ENCODE assay signal across 23 cellular contexts in genomic region chr7:148466120-148466519, GRCh38.
DNase-seq lines count a peak whose midpoint lies in the region; ATAC-seq and TF ChIP-seq lines count a peak whose summit lies in the region.
"Had no signal": no experiment of that assay in that cellular context is flagged by ENCODE, and none has a peak within 500 bp of the region (broad histone marks: within the 10 kb centered on the region; RNA-seq: fewer than 3 reads in every experiment).

No MANE protein-coding gene starts in this region.

- H4K20me1 ChIP-seq in GM23338 (replicated peaks; ENCODE audit: insufficient read depth): no peaks in the 10 kb centered on the region
- H4K20me1 ChIP-seq: BLaER1 had no signal

- intact Hi-C loops in cardiac septum (cut with DNase I): no loop called here
- intact Hi-C loops in left ventricle myocardium inferior (cut with micrococcal nuclease): no loop called here

- H3K27me3 ChIP-seq in left ventricle myocardium inferior (ENCODE audit: low read depth) (peaks cover 17% of the 10 kb centered on the region), GM23338 (ENCODE audit: insufficient read depth) (no peaks in the 10 kb centered on the region)
- H3K27me3 ChIP-seq: BE2C, BLaER1 had no signal

- no peaks in the 10 kb centered on the region for H3K4me1 ChIP-seq in left ventricle myocardium inferior
- H3K4me1 ChIP-seq in GM23338 (ENCODE audit: insufficient read depth): no peaks in the 10 kb centered on the region
- no peaks in the 10 kb centered on the region for H3K4me1 ChIP-seq in HEK293 (ENCODE audit: control insufficient read depth, insufficient read depth, low read length)
- H3K4me1 ChIP-seq: BE2C, BLaER1 had no signal

- TF ChIP-seq CTCF in left ventricle myocardium inferior (IDR thresholded peaks at IDR 0.05; ENCODE audit: borderline replicate concordance) (no peak), GM23338 (conservative IDR thresholded peaks at IDR 0.05; ENCODE audit: low read depth in 2 of 2) (no peak), HEK293 (tag by site-specific recombination; IDR thresholded peaks at IDR 0.05) (no peak)

- no peak for ATAC-seq in GM23338
- ATAC-seq in activated T-cell treated with anti-CD3 and anti-CD28 coated beads, Interleukin-2, amount 50 U/mL, for 4 hours: no peak
- ATAC-seq: GM12878 had no signal

- no peak overlapping the region for H3K27ac ChIP-seq in left ventricle myocardium inferior (replicated peaks)
- no peak overlapping the region for H3K27ac ChIP-seq in GM23338 (ENCODE audit: low read depth)
- no peak overlapping the region for H3K27ac ChIP-seq in HEK293 (ENCODE audit: extremely low read depth, low read depth, low read length)
- H3K27ac ChIP-seq: BLaER1 had no signal

- 0 out of 2 replicates have a peak, but pooled peaks cover 5% of the 10 kb centered on the region for H3F3A ChIP-seq in GM23338 (replicated peaks; ENCODE audit: low read depth)

- H3K4me3 Mint-ChIP-seq in GM23338: no peak overlapping the region
- no peak overlapping the region for H3K4me3 Mint-ChIP-seq in activated T-cell treated with anti-CD3 and anti-CD28 coated beads, Interleukin-2, amount 50 U/mL, for 4 hours
- H3K4me3 Mint-ChIP-seq: CD14-positive monocyte; CD4-positive, alpha-beta memory T cell; CD4-positive, CD25-positive, alpha-beta regulatory T cell; CD8-positive, alpha-beta memory T cell had no signal

- peak; percentile 5 for DNase-seq in cardiac septum (ENCODE audit: low spot score)
- no peak for DNase-seq in left ventricle myocardium inferior
- DNase-seq in GM23338 (ENCODE audit: low spot score): no peak
- DNase-seq in NCI-H128 (lab: John Stamatoyannopoulos, UW; ENCODE audit: unreplicated experiment): no peak
- DNase-seq in activated T-cell treated with anti-CD3 and anti-CD28 coated beads, Interleukin-2, amount 50 U/mL, for 4 hours: no peak
- DNase-seq: 8988T; ACHN; BE2C; C1 segment of cervical spinal cord; CD4-positive, alpha-beta memory T cell; CD4-positive, CD25-positive, alpha-beta regulatory T cell; CD8-positive, alpha-beta memory T cell; DMS 273 treated with DMSO at 0.1 percent for 48 hours; DMS153; DMS53; DMS79; DND-41; EL; GDM1 had no signal

- H3K36me3 ChIP-seq in left ventricle myocardium inferior (no peaks in the 10 kb centered on the region), GM23338 (ENCODE audit: insufficient read depth) (no peaks in the 10 kb centered on the region), HEK293 (ENCODE audit: control insufficient read depth in 2 of 2, insufficient read depth in 1 of 2, low read length in 2 of 2) (no peaks in the 10 kb centered on the region)
- H3K36me3 ChIP-seq: BE2C, BLaER1 had no signal

- POLR2A ChIA-PET in HEK293 (lab: Yijun Ruan, JAX): no interaction called here

- no peak overlapping the region for H3K4me3 ChIP-seq in left ventricle myocardium inferior
- H3K4me3 ChIP-seq in GM23338: no peak overlapping the region
- H3K4me3 ChIP-seq in HEK293 (ENCODE audit: low read depth, low read length): no peak overlapping the region
- H3K4me3 ChIP-seq: BLaER1, GM12878 had no signal

- H3K79me2 ChIP-seq in GM23338 (replicated peaks; ENCODE audit: insufficient read depth): no peaks in the 10 kb centered on the region

- peaks cover 19% of the 10 kb centered on the region for H3K9me3 Mint-ChIP-seq in GM23338
- H3K9me3 Mint-ChIP-seq in activated T-cell treated with anti-CD3 and anti-CD28 coated beads, Interleukin-2, amount 50 U/mL, for 4 hours: no peaks in the 10 kb centered on the region

- H2AFZ ChIP-seq in GM23338: 0 out of 2 replicates have a peak overlapping the region, but pooled peaks have one; percentile 4

- H3K27me3 Mint-ChIP-seq in GM23338 (ENCODE audit: insufficient read depth, low read depth, poor library complexity): peaks cover 2% of the 10 kb centered on the region
- H3K27me3 Mint-ChIP-seq in activated T-cell treated with anti-CD3 and anti-CD28 coated beads, Interleukin-2, amount 50 U/mL, for 4 hours (ENCODE audit: low read depth): peaks cover 6% of the 10 kb centered on the region
- H3K27me3 Mint-ChIP-seq: CD4-positive, CD25-positive, alpha-beta regulatory T cell had no signal

- H3K9me3 ChIP-seq in left ventricle myocardium inferior (replicated peaks) (peaks cover 4% of the 10 kb centered on the region), HEK293 (ENCODE audit: control insufficient read depth, insufficient read depth, low read depth, low read length) (no peaks in the 10 kb centered on the region)
- H3K9me3 ChIP-seq: BE2C had no signal

- peaks cover 5% of the 10 kb centered on the region; the same call in 1 of the 2 replicates for H3K9me2 ChIP-seq in GM23338 (ENCODE audit: insufficient read depth)

- H3K4me2 ChIP-seq in GM23338: no peak overlapping the region
- H3K4me2 ChIP-seq: BLaER1 had no signal

- H3K36me3 Mint-ChIP-seq in GM23338 (ENCODE audit: low read depth): peaks cover 11% of the 10 kb centered on the region; the same call in 2 of the 3 replicates
- no peaks in the 10 kb centered on the region for H3K36me3 Mint-ChIP-seq in activated T-cell treated with anti-CD3 and anti-CD28 coated beads, Interleukin-2, amount 50 U/mL, for 4 hours (ENCODE audit: insufficient read depth)
- H3K36me3 Mint-ChIP-seq: CD14-positive monocyte; CD4-positive, alpha-beta memory T cell; CD4-positive, CD25-positive, alpha-beta regulatory T cell; CD8-positive, alpha-beta memory T cell had no signal

- CTCF ChIA-PET in HEK293 (lab: Yijun Ruan, JAX): no interaction called here

- no peak overlapping the region for H3K27ac Mint-ChIP-seq in GM23338
- H3K27ac Mint-ChIP-seq: CD14-positive monocyte; CD4-positive, alpha-beta memory T cell; CD4-positive, CD25-positive, alpha-beta regulatory T cell; CD8-positive, alpha-beta memory T cell had no signal

- no peaks in the 10 kb centered on the region for H3K4me1 Mint-ChIP-seq in GM23338
- no peaks in the 10 kb centered on the region for H3K4me1 Mint-ChIP-seq in activated T-cell treated with anti-CD3 and anti-CD28 coated beads, Interleukin-2, amount 50 U/mL, for 4 hours (ENCODE audit: low read depth)
- H3K4me1 Mint-ChIP-seq: CD14-positive monocyte; CD4-positive, CD25-positive, alpha-beta regulatory T cell; CD8-positive, alpha-beta memory T cell had no signal

TF ChIP-seq in GM23338, 12 proteins besides CTCF, POLR2A, EP300 and RAD21 (continues in another document):
- TF ChIP-seq, protein P1, sequence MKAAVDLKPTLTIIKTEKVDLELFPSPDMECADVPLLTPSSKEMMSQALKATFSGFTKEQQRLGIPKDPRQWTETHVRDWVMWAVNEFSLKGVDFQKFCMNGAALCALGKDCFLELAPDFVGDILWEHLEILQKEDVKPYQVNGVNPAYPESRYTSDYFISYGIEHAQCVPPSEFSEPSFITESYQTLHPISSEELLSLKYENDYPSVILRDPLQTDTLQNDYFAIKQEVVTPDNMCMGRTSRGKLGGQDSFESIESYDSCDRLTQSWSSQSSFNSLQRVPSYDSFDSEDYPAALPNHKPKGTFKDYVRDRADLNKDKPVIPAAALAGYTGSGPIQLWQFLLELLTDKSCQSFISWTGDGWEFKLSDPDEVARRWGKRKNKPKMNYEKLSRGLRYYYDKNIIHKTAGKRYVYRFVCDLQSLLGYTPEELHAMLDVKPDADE (IDR thresholded peaks at IDR 0.05): no peak
- TF ChIP-seq POLR2AphosphoS5 (IDR thresholded peaks at IDR 0.05; ENCODE audit: low read depth): no peak

TF ChIP-seq in HEK293, 187 proteins besides CTCF, POLR2A, EP300 and RAD21:
- peak; percentile 67; the same call in 1 of the 2 replicates for TF ChIP-seq ZNF664 (tag by site-specific recombination; IDR thresholded peaks at IDR 0.05)
- no peak for TF ChIP-seq ZNF184 (tag by site-specific recombination; IDR thresholded peaks at IDR 0.05)
- peak; percentile 81 for TF ChIP-seq ZBTB6 (tag by site-specific recombination; IDR thresholded peaks at IDR 0.05)
- TF ChIP-seq ZNF785 (tag by site-specific recombination; IDR thresholded peaks at IDR 0.05): no peak
TF ChIP-seq in HEK293: peak in this region for 2.
